Comparison of ENCODE assay signal across 18 cellular contexts in the genomic region with DNA sequence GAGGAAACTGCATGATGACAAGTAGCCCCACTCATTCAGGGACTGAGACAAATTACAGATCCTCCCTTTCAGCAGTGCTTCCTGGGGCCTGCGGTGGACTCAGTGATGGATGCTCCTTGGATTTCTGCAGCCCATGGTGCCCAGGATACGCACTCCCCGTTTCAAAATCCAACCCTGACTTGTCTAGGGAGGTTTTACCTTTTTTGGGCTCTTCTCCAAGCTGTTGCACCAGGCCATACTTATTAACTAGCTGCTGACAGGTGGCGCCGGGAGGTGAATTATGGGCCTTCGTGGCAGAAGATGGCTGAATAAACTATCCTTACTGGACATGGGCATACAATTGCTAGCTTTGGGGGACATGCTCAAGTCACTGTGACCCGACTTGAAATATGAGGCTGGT.
DNase-seq lines count a peak whose midpoint lies in the region; ATAC-seq and TF ChIP-seq lines count a peak whose summit lies in the region.
"Had no signal": no experiment of that assay in that cellular context is flagged by ENCODE, and none has a peak within 500 bp of the region (broad histone marks: within the 10 kb centered on the region; RNA-seq: fewer than 3 reads in every experiment).

No MANE protein-coding gene starts in this region.

- no peak overlapping the region for H2AFZ ChIP-seq in SK-N-SH (ENCODE audit: low read depth)
- H2AFZ ChIP-seq: PC-9 had no signal

- H3K4me1 ChIP-seq in SJCRH30 (peaks cover 32% of the 10 kb centered on the region), right lobe of liver (peaks cover 0 to 31% (median 14%) of the 10 kb centered on the region in 4 donors), SK-N-SH (ENCODE audit: control insufficient read depth in 1 of 2, insufficient read depth in 2 of 2, low read depth in 1 of 2, low read length in 1 of 2) (no peaks in the 10 kb centered on the region)

- CTCF ChIA-PET in SK-N-SH (lab: Yijun Ruan, JAX) = no interaction called here

- ATAC-seq in right lobe of liver (peak; percentile 79 to 87 (median 82)), GM21576 (IDR thresholded peaks at IDR 0.05; ENCODE audit: unreplicated experiment) (no peak)
- ATAC-seq: SK-N-SH treated with all-trans-retinoic acid at 6 μM for 48 hours had no signal

- no peaks in the 10 kb centered on the region for H3K9me2 ChIP-seq in SK-N-SH

- H3F3A ChIP-seq in SK-N-SH (replicated peaks; ENCODE audit: insufficient read depth) = no peaks in the 10 kb centered on the region

- H3K9me3 ChIP-seq in SJCRH30 (replicated peaks) (no peaks in the 10 kb centered on the region), right lobe of liver (no peaks in the 10 kb centered on the region), SK-N-SH (peaks cover 10% of the 10 kb centered on the region; the same call in 1 of the 2 replicates)

- TF ChIP-seq RAD21 in SK-N-SH (IDR thresholded peaks at IDR 0.05; ENCODE audit: low read length) = no peak

- peak overlapping the region; percentile 54 for H3K27ac Mint-ChIP-seq in chondrocyte (ENCODE audit: unreplicated experiment)
- H3K27ac Mint-ChIP-seq: B cell; CD4-positive, CD25-positive, alpha-beta regulatory T cell had no signal

- TF ChIP-seq CTCF in chondrocyte (IDR thresholded peaks at IDR 0.05) (no peak), right lobe of liver (IDR thresholded peaks at IDR 0.05) (no peak), SK-N-SH (IDR thresholded peaks at IDR 0.05) (no peak)

- peak overlapping the region; percentile 80 for H3K27ac ChIP-seq in SJCRH30
- peak overlapping the region in 2 of 3 donors; percentile 3 to 52 for H3K27ac ChIP-seq in right lobe of liver
- H3K27ac ChIP-seq in temporal lobe (ENCODE audit: low read depth, low read length) = peak overlapping the region; percentile 66
- H3K27ac ChIP-seq in SK-N-SH (ENCODE audit: low read depth in 2 of 2, low read length in 1 of 2) = no peak overlapping the region
- H3K27ac ChIP-seq: PC-9 had no signal

- 39% methylated on average over 6 of the region's 7 CpGs for WGBS in right lobe of liver (ENCODE audit: insufficient coverage, low coverage, low lambda C conversion rate, missing lambda C conversion rate)
- 49% methylated on average over 6 of the region's 7 CpGs for WGBS in SK-N-SH (ENCODE audit: low lambda C conversion rate)

- H3K36me3 Mint-ChIP-seq in chondrocyte (ENCODE audit: low read depth) = peaks cover 6% of the 10 kb centered on the region
- H3K36me3 Mint-ChIP-seq: CD4-positive, CD25-positive, alpha-beta regulatory T cell had no signal

- H3K27me3 Mint-ChIP-seq in chondrocyte (ENCODE audit: low read depth) = no peaks in the 10 kb centered on the region
- H3K27me3 Mint-ChIP-seq: B cell; CD4-positive, CD25-positive, alpha-beta regulatory T cell; IgD-negative memory B cell had no signal

- H3K4me2 ChIP-seq in SK-N-SH = no peak overlapping the region
- H3K4me2 ChIP-seq: PC-9 had no signal

- peaks cover 15% of the 10 kb centered on the region for H3K9me3 Mint-ChIP-seq in chondrocyte (ENCODE audit: low read depth)

- H3K27me3 ChIP-seq in SJCRH30 (no peaks in the 10 kb centered on the region), right lobe of liver (no peaks in the 10 kb centered on the region), SK-N-SH (ENCODE audit: insufficient read depth) (no peaks in the 10 kb centered on the region)

- TF ChIP-seq POLR2A in right lobe of liver (IDR thresholded peaks at IDR 0.05) = no peak

- H3K9ac ChIP-seq in SK-N-SH = no peak overlapping the region

- peak; percentile 41 to 48 for DNase-seq in SJCRH30
- no peak for DNase-seq in chondrocyte (ENCODE audit: low spot score)
- DNase-seq in right lobe of liver = peak; percentile 36 to 77 (median 60)
- DNase-seq in H4 (ENCODE audit: low spot score) = no peak
- no peak for DNase-seq in SK-N-SH
- DNase-seq: CD4-positive, CD25-positive, alpha-beta regulatory T cell; DMS79; HCEC 1CT; NCI-H1105; NCI-H1694 treated with DMSO at 0.1 percent for 48 hours; NCI-H446; NCI-H69; PC-9 had no signal

- intact Hi-C loops in right lobe of liver (cut with DNase I) = no loop called here

- POLR2A ChIA-PET in SK-N-SH (lab: Yijun Ruan, JAX) = no interaction called here

- TF ChIP-seq EP300 in SK-N-SH (IDR thresholded peaks at IDR 0.05; ENCODE audit: borderline replicate concordance in 1 of 2, low read depth in 1 of 2, low read length in 1 of 2) = no peak

- H3K4me3 ChIP-seq in SJCRH30 = no peak overlapping the region
- no peak overlapping the region for H3K4me3 ChIP-seq in right lobe of liver
- no peak overlapping the region for H3K4me3 ChIP-seq in SK-N-SH (ENCODE audit: low read depth in 2 of 2, low read length in 1 of 2)
- H3K4me3 ChIP-seq: PC-9 had no signal

- peaks cover 13% of the 10 kb centered on the region for H3K4me1 Mint-ChIP-seq in chondrocyte (ENCODE audit: low read depth)
- H3K4me1 Mint-ChIP-seq: B cell; CD4-positive, CD25-positive, alpha-beta regulatory T cell had no signal

- no peak overlapping the region for H3K4me3 Mint-ChIP-seq in chondrocyte (ENCODE audit: unreplicated experiment)
- H3K4me3 Mint-ChIP-seq: B cell; CD4-positive, CD25-positive, alpha-beta regulatory T cell had no signal

- H3K79me2 ChIP-seq in SK-N-SH (ENCODE audit: insufficient read depth) = no peaks in the 10 kb centered on the region

- H3K36me3 ChIP-seq in SJCRH30 (no peaks in the 10 kb centered on the region), right lobe of liver (no peaks in the 10 kb centered on the region), SK-N-SH (replicated peaks in 1 of 2; ENCODE audit: control insufficient read depth in 1 of 2, insufficient read depth in 2 of 2, low read length in 1 of 2) (no peaks in the 10 kb centered on the region)

- H4K20me1 ChIP-seq in SK-N-SH (ENCODE audit: insufficient read depth) = no peaks in the 10 kb centered on the region

TF ChIP-seq in SK-N-SH, 30 proteins besides CTCF, POLR2A, EP300 and RAD21:
- no peak for TF ChIP-seq TEAD4 (IDR thresholded peaks at IDR 0.05; ENCODE audit: borderline replicate concordance, insufficient read depth)
- TF ChIP-seq SIN3A (IDR thresholded peaks at IDR 0.05; ENCODE audit: borderline replicate concordance, low read depth, low read length) = no peak
- no peak for TF ChIP-seq RCOR1 (IDR thresholded peaks at IDR 0.05; ENCODE audit: low read length)
- no peak for TF ChIP-seq FOSL2 (IDR thresholded peaks at IDR 0.05; ENCODE audit: borderline replicate concordance, low read depth)
- TF ChIP-seq, protein P1, sequence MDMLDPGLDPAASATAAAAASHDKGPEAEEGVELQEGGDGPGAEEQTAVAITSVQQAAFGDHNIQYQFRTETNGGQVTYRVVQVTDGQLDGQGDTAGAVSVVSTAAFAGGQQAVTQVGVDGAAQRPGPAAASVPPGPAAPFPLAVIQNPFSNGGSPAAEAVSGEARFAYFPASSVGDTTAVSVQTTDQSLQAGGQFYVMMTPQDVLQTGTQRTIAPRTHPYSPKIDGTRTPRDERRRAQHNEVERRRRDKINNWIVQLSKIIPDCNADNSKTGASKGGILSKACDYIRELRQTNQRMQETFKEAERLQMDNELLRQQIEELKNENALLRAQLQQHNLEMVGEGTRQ (IDR thresholded peaks at IDR 0.05; ENCODE audit: borderline replicate concordance, low read depth, low read length) = no peak
- TF ChIP-seq POLR2AphosphoS5 (IDR thresholded peaks at IDR 0.05; ENCODE audit: low read depth, low read length) = no peak
- TF ChIP-seq TAF1 (IDR thresholded peaks at IDR 0.05; ENCODE audit: borderline replicate concordance, low read depth, low read length) = no peak
TF ChIP-seq in SK-N-SH: peak in this region for 0.

Comparison
In these comparisons a context has a peak if more than half of its experiments do, and no peak if none do; other contexts are left out.
1. DNase-seq: peak in SJCRH30 (2 of 2) and right lobe of liver (3 of 3); none in chondrocyte (single experiment), H4 (single experiment) and SK-N-SH (single experiment).
2. H3K27ac ChIP-seq: peak in SJCRH30 (single experiment), right lobe of liver (2 of 3) and temporal lobe (single experiment); none in SK-N-SH (0 of 2).